ENCODE assay signal across 11 cellular contexts in genomic region chr7:133344275-133344674, GRCh38.
DNase-seq lines count a peak whose midpoint lies in the region; ATAC-seq, FAIRE-seq and TF ChIP-seq lines count a peak whose summit lies in the region.
"Had no signal": no experiment of that assay in that cellular context is flagged by ENCODE, and none has a peak within 500 bp of the region (broad histone marks: within the 10 kb centered on the region; RNA-seq: fewer than 3 reads in every experiment).

No MANE protein-coding gene starts in this region.

- H2AFZ ChIP-seq in GM12878 (ENCODE audit: control insufficient read depth, low read depth, low read length), result no peak overlapping the region

- DNase-seq in ELR (ENCODE audit: low read depth), result peak; percentile 29
- DNase-seq in LNCaP clone FGC (ENCODE audit: low read depth), result no peak
- no peak for DNase-seq in GM12878 (ENCODE audit: low read depth, low spot score)
- no peak for DNase-seq in nephron progenitor cell
- no peak for DNase-seq in tibial nerve (ENCODE audit: low spot score in 2 of 2)
- DNase-seq in HTR-8/SVneo (ENCODE audit: insufficient read length, low spot score), result no peak
- DNase-seq in esophagus squamous epithelium (lab: John Stamatoyannopoulos, UW), result no peak
- DNase-seq: head of caudate nucleus had no signal

- H3K9me3 ChIP-seq in GM12878 (replicated peaks; ENCODE audit: control insufficient read depth, insufficient read depth, low read length) (peaks cover 6% of the 10 kb centered on the region; the same call in 2 of the 3 replicates), tibial nerve (peaks cover 0 to 36% (median 14%) of the 10 kb centered on the region in 4 donors), esophagus squamous epithelium (peaks cover 0 to 20% (median 8%) of the 10 kb centered on the region in 3 donors)

- H3K4me1 ChIP-seq in GM12878 (ENCODE audit: control insufficient read depth, insufficient read depth, low read length) (no peaks in the 10 kb centered on the region), tibial nerve (no peaks in the 10 kb centered on the region), esophagus squamous epithelium (no peaks in the 10 kb centered on the region)

- TF ChIP-seq EP300 in GM12878 (IDR thresholded peaks at IDR 0.05; ENCODE audit: borderline replicate concordance in 1 of 2, control insufficient read depth in 1 of 2, low read depth in 2 of 2, low read length in 2 of 2) (no peak), tibial nerve (IDR thresholded peaks at IDR 0.05) (no peak)

- H4K20me1 ChIP-seq in GM12878 (ENCODE audit: control insufficient read depth, insufficient read depth), result no peaks in the 10 kb centered on the region

- SMC1A ChIA-PET in GM12878 (lab: Charles Lee; ENCODE audit: uncharacterized antibody, unreplicated experiment), result interaction anchor here (0.6 to 1.5 kb wide), 6 partner anchors 10 to 634 kb away, joined by 3 to 8 read pairs (median 3); no protein-coding TSS in a partner anchor

- BruUV-seq in GM12878 (replicated peaks; lab: Mats Ljungman, UMichigan), result no TSS peak

- no peaks in the 10 kb centered on the region for H3K4me1 Mint-ChIP-seq in nephron progenitor cell

- ATAC-seq in GM12878 (no peak), GM21717 (IDR thresholded peaks at IDR 0.05; ENCODE audit: unreplicated experiment) (no peak)

- in situ Hi-C loops in GM12878 (cut with MboI), result no loop called here

- TF ChIP-seq CTCF in LNCaP clone FGC (IDR thresholded peaks at IDR 0.05; ENCODE audit: control insufficient read depth, extremely low read depth, insufficient read depth), result peak; percentile 48
- TF ChIP-seq CTCF in GM12878 (IDR thresholded peaks at IDR 0.05 in 2 of 3, conservative IDR thresholded peaks at IDR 0.05 in 1 of 3; ENCODE audit: control insufficient read depth in 2 of 3, extremely low read depth in 1 of 3, insufficient read depth in 1 of 3, low read depth in 3 of 3, low read length in 3 of 3), result peak; percentile 26 to 49 (median 33); a peak in 5 of 6 replicates
- TF ChIP-seq CTCF in nephron progenitor cell (IDR thresholded peaks at IDR 0.05), result peak; percentile 24
- TF ChIP-seq CTCF in tibial nerve (IDR thresholded peaks at IDR 0.05), result no peak
- TF ChIP-seq CTCF in esophagus squamous epithelium (IDR thresholded peaks at IDR 0.05), result peak in 1 of 6 experiments; percentile 33

- no peak overlapping the region for H3K9ac ChIP-seq in GM12878 (ENCODE audit: control insufficient read depth, insufficient read depth, low read length)

- no peak overlapping the region for H3K4me3 Mint-ChIP-seq in nephron progenitor cell

- TF ChIP-seq RAD21 in GM12878 (IDR thresholded peaks at IDR 0.05; ENCODE audit: insufficient read depth, low read depth, low read length), result peak; percentile 50

- H3K36me3 ChIP-seq in GM12878 (ENCODE audit: control insufficient read depth in 2 of 2, insufficient read depth in 2 of 2, low read length in 1 of 2), result no peaks in the 10 kb centered on the region; a peak in 1 of 4 replicates
- H3K36me3 ChIP-seq in tibial nerve, result peaks cover 0 to 29% (median 0%) of the 10 kb centered on the region in 3 donors
- peaks cover 0 to 27% (median 0%) of the 10 kb centered on the region in 3 donors for H3K36me3 ChIP-seq in esophagus squamous epithelium
- H3K36me3 ChIP-seq: thoracic aorta had no signal

- H3K79me2 ChIP-seq in GM12878 (ENCODE audit: control insufficient read depth, insufficient read depth, low read length), result no peaks in the 10 kb centered on the region

- RAD21 ChIA-PET in GM12878 (lab: Charles Lee; ENCODE audit: unreplicated experiment), result interaction anchor here (1.1 to 1.7 kb wide), 4 partner anchors 90 to 764 kb away, joined by 3 to 5 read pairs (median 4); partner anchors contain the start of gene CHCHD3

- CTCF ChIA-PET in GM12878 (lab: Yijun Ruan, JAX), result interaction anchor here (0.5 to 1.9 kb wide), 19 partner anchors 9 to 637 kb away, joined by 3 to 9 read pairs (median 4); partner anchors contain the start of gene EXOC4

- peaks cover 50% of the 10 kb centered on the region for H3K9me3 Mint-ChIP-seq in nephron progenitor cell

- FAIRE-seq in GM12878 (lab: Jason Lieb, UNC), result no peak
- no peak for FAIRE-seq in HTR-8/SVneo (lab: Jason Lieb, UNC)
- FAIRE-seq: GM19239 had no signal

- intact Hi-C loops in GM12878 (cut with micrococcal nuclease; ENCODE audit: unreplicated experiment), result loop anchor here (5.0 kb wide), 1 partner anchor 1027 kb away; no protein-coding TSS in a partner anchor
- intact Hi-C loops in esophagus squamous epithelium (cut with DNase I), result no loop called here

- POLR2A ChIA-PET in GM12878 (lab: Charles Lee), result no interaction called here

- 67% methylated on average over 3 of the region's 3 CpGs for WGBS in GM12878 (ENCODE audit: insufficient coverage, insufficient replicate concordance, low lambda C conversion rate, missing lambda C conversion rate)
- WGBS in tibial nerve, 2 donors, result 63 to 67% methylated on average over 3 of the region's 3 CpGs
- WGBS in esophagus squamous epithelium, 2 donors, result 54 to 59% methylated on average over 3 of the region's 3 CpGs

- H3K27ac ChIP-seq in GM12878 (ENCODE audit: control insufficient read depth, insufficient read depth) (no peak overlapping the region), tibial nerve (no peak overlapping the region), esophagus squamous epithelium (no peak overlapping the region)
- H3K27ac ChIP-seq: thoracic aorta had no signal

- H3K27me3 Mint-ChIP-seq in nephron progenitor cell (ENCODE audit: low read depth, poor library complexity), result peaks cover 2% of the 10 kb centered on the region

- H3K27me3 ChIP-seq in GM12878 (replicated peaks in 1 of 2; ENCODE audit: control insufficient read depth in 2 of 2, insufficient read depth in 2 of 2, low read length in 1 of 2), result no peaks in the 10 kb centered on the region
- no peaks in the 10 kb centered on the region for H3K27me3 ChIP-seq in tibial nerve
- no peaks in the 10 kb centered on the region for H3K27me3 ChIP-seq in esophagus squamous epithelium

- no peak for TF ChIP-seq POLR2A in GM12878 (IDR thresholded peaks at IDR 0.05; ENCODE audit: low read depth, low read length)
- no peak for TF ChIP-seq POLR2A in tibial nerve (IDR thresholded peaks at IDR 0.05)
- TF ChIP-seq POLR2A in esophagus squamous epithelium (IDR thresholded peaks at IDR 0.05), result no peak

- no peak overlapping the region for H3K4me3 ChIP-seq in LNCaP clone FGC (ENCODE audit: low read depth, low read length)
- no peak overlapping the region for H3K4me3 ChIP-seq in GM12878
- H3K4me3 ChIP-seq in tibial nerve, result no peak overlapping the region
- H3K4me3 ChIP-seq in esophagus squamous epithelium, result no peak overlapping the region
- H3K4me3 ChIP-seq: thoracic aorta had no signal

- H3K36me3 Mint-ChIP-seq in nephron progenitor cell (ENCODE audit: low read depth), result peaks cover 57% of the 10 kb centered on the region

- H3K4me2 ChIP-seq in GM12878 (ENCODE audit: control insufficient read depth, insufficient read depth), result no peak overlapping the region

- H3K27ac Mint-ChIP-seq in nephron progenitor cell, result no peak overlapping the region

TF ChIP-seq in GM12878, 131 proteins besides CTCF, POLR2A, EP300 and RAD21 (continues in another document):
- TF ChIP-seq HDAC6 (IDR thresholded peaks at IDR 0.05; ENCODE audit: unreplicated experiment), result no peak
- no peak for TF ChIP-seq SPI1 (IDR thresholded peaks at IDR 0.05; ENCODE audit: borderline replicate concordance, insufficient read depth, low read depth, low read length)
- TF ChIP-seq SUZ12 (IDR thresholded peaks at IDR 0.05; ENCODE audit: unreplicated experiment), result no peak
- no peak for TF ChIP-seq PKNOX1 (IDR thresholded peaks at IDR 0.05)
- no peak for TF ChIP-seq SMAD5 (IDR thresholded peaks at IDR 0.05; ENCODE audit: low read depth)
- TF ChIP-seq FOS (IDR thresholded peaks at IDR 0.05; ENCODE audit: borderline replicate concordance, extremely low read depth, insufficient read length), result no peak
- no peak for TF ChIP-seq RELA (IDR thresholded peaks at IDR 0.05; ENCODE audit: borderline replicate concordance, partially characterized antibody)
- TF ChIP-seq FOXK2 (IDR thresholded peaks at IDR 0.05), result no peak
- no peak for TF ChIP-seq RUNX3 (IDR thresholded peaks at IDR 0.05; ENCODE audit: low read length)
- no peak for TF ChIP-seq TARDBP (IDR thresholded peaks at IDR 0.05; ENCODE audit: borderline replicate concordance)
- TF ChIP-seq MYC (IDR thresholded peaks at IDR 0.05; ENCODE audit: insufficient read depth, insufficient read length, insufficient replicate concordance, low read length, severe bottlenecking), result no peak
- no peak for TF ChIP-seq USF2 (IDR thresholded peaks at IDR 0.05; ENCODE audit: borderline replicate concordance, low read depth, low read length)
- TF ChIP-seq PML (IDR thresholded peaks at IDR 0.05; ENCODE audit: low read length), result no peak
- no peak for TF ChIP-seq STAT3 (IDR thresholded peaks at IDR 0.05; ENCODE audit: low read depth, low read length)
- no peak for TF ChIP-seq ELK1 (IDR thresholded peaks at IDR 0.05; ENCODE audit: low read depth, low read length)
- no peak for TF ChIP-seq ZZZ3 (IDR thresholded peaks at IDR 0.05; ENCODE audit: control insufficient read depth, insufficient read length, low read depth)
- TF ChIP-seq JUNB (IDR thresholded peaks at IDR 0.05), result no peak

Comparison
In these comparisons a context has a peak if more than half of its experiments do, and no peak if none do; other contexts are left out.
1. CTCF ChIP-seq: peak in LNCaP clone FGC (single experiment), GM12878 (3 of 3) and nephron progenitor cell (single experiment); none in tibial nerve (0 of 5).